Comparison of ENCODE assay signal across 8 cellular contexts in genomic region chr14:63544641-63545234, GRCh38. TPM values are rescaled to one million over a fixed set of nuclear protein-coding genes. Genes with fewer than 3 reads are reported as not detected.
DNase-seq lines count a peak whose midpoint lies in the region; ATAC-seq and TF ChIP-seq lines count a peak whose summit lies in the region.

No MANE protein-coding gene starts in this region.

- H2AFZ ChIP-seq in SK-N-SH (ENCODE audit: low read depth) (peak overlapping the region; percentile 94; the same call in 1 of the 2 replicates), fibroblast of lung (ENCODE audit: low read length) (no peak overlapping the region)

- H3K4me1 ChIP-seq in A673 (ENCODE audit: insufficient read depth, low read length, poor library complexity, severe bottlenecking) (peaks cover 6% of the 10 kb centered on the region), SK-N-SH (ENCODE audit: control insufficient read depth in 1 of 2, insufficient read depth in 2 of 2, low read depth in 1 of 2, low read length in 1 of 2) (peaks cover 0 to 2% of the 10 kb centered on the region in 2 experiments; a peak in 1 of 4 replicates), fibroblast of lung (ENCODE audit: control insufficient read depth, extremely low read depth, insufficient read depth, low read length) (no peaks in the 10 kb centered on the region), prostate gland (replicated peaks) (no peaks in the 10 kb centered on the region)

- H3K4me3 Mint-ChIP-seq in stimulated activated naive CD8-positive, alpha-beta T cell treated with anti-CD3 and anti-CD28 coated beads, Interleukin-15, amount 100 ng/mL, for 72 hours: peak overlapping the region; percentile 37 to 89

- no peak for TF ChIP-seq EP300 in SK-N-SH (IDR thresholded peaks at IDR 0.05; ENCODE audit: borderline replicate concordance in 1 of 2, low read depth in 1 of 2, low read length in 1 of 2)

- no peak overlapping the region for H3K27ac Mint-ChIP-seq in stimulated activated naive CD8-positive, alpha-beta T cell treated with anti-CD3 and anti-CD28 coated beads, Interleukin-15, amount 100 ng/mL, for 72 hours

- H3K4me2 ChIP-seq in SK-N-SH (peak overlapping the region; percentile 90), fibroblast of lung (ENCODE audit: extremely low read depth, insufficient read depth, low read length) (peak overlapping the region; percentile 55)

- no peaks in the 10 kb centered on the region for H3K9me3 ChIP-seq in A673 (ENCODE audit: low read depth, low read length, poor library complexity, severe bottlenecking)
- no peaks in the 10 kb centered on the region for H3K9me3 ChIP-seq in SK-N-SH
- no peaks in the 10 kb centered on the region for H3K9me3 ChIP-seq in fibroblast of lung (ENCODE audit: control insufficient read depth, insufficient read depth, low read depth, low read length)
- H3K9me3 ChIP-seq in prostate gland: no peaks in the 10 kb centered on the region

- H3K27ac ChIP-seq in A673 (ENCODE audit: low read depth, low read length, poor library complexity, severe bottlenecking) (no peak overlapping the region), SK-N-SH (ENCODE audit: low read depth in 2 of 2, low read length in 1 of 2) (no peak overlapping the region; a peak in 1 of 4 replicates), fibroblast of lung (ENCODE audit: insufficient read depth, low read length) (no peak overlapping the region), prostate gland (no peak overlapping the region)

- no peaks in the 10 kb centered on the region for H3K9me3 Mint-ChIP-seq in stimulated activated naive CD8-positive, alpha-beta T cell treated with anti-CD3 and anti-CD28 coated beads, Interleukin-15, amount 100 ng/mL, for 72 hours

- H3K27me3 Mint-ChIP-seq in stimulated activated naive CD8-positive, alpha-beta T cell treated with anti-CD3 and anti-CD28 coated beads, Interleukin-15, amount 100 ng/mL, for 72 hours: no peaks in the 10 kb centered on the region

- BruUV-seq in A673 (replicated peaks; lab: Mats Ljungman, UMichigan): no TSS peak

- POLR2A ChIA-PET in A673 (lab: Charles Lee; ENCODE audit: low non-redundant PET) (no interaction called here), SK-N-SH (lab: Yijun Ruan, JAX) (no interaction called here)

- no peak for ATAC-seq in stimulated activated naive CD8-positive, alpha-beta T cell treated with anti-CD3 and anti-CD28 coated beads, Interleukin-15, amount 100 ng/mL, for 72 hours
- ATAC-seq in GM21515 (IDR thresholded peaks at IDR 0.05; ENCODE audit: unreplicated experiment) (no peak), GM21447 (IDR thresholded peaks at IDR 0.05; ENCODE audit: unreplicated experiment) (no peak)

- H3K27me3 ChIP-seq in A673 (replicated peaks; ENCODE audit: insufficient read depth, low read depth, low read length, poor library complexity): no peaks in the 10 kb centered on the region
- H3K27me3 ChIP-seq in SK-N-SH (ENCODE audit: insufficient read depth): no peaks in the 10 kb centered on the region
- no peaks in the 10 kb centered on the region for H3K27me3 ChIP-seq in fibroblast of lung (ENCODE audit: control insufficient read depth, insufficient read depth, low read length)
- no peaks in the 10 kb centered on the region for H3K27me3 ChIP-seq in prostate gland (replicated peaks; ENCODE audit: insufficient read depth)

- TF ChIP-seq RAD21 in SK-N-SH (IDR thresholded peaks at IDR 0.05; ENCODE audit: low read length): peak; percentile 82

- peak; percentile 56 for TF ChIP-seq CTCF in A673 (conservative IDR thresholded peaks at IDR 0.05; ENCODE audit: low read depth, low read length)
- peak; percentile 39; the same call in 2 of the 3 replicates for TF ChIP-seq CTCF in GM12872 (IDR thresholded peaks at IDR 0.05; ENCODE audit: insufficient read depth, low read depth, low read length)
- TF ChIP-seq CTCF in SK-N-SH (IDR thresholded peaks at IDR 0.05): peak; percentile 63
- peak; percentile 67 to 78 for TF ChIP-seq CTCF in fibroblast of lung (conservative IDR thresholded peaks at IDR 0.05 in 1 of 2, IDR thresholded peaks at IDR 0.05 in 1 of 2; ENCODE audit: low read depth in 1 of 2, low read length in 2 of 2)
- peak in 1 of 4 experiments; percentile 24 for TF ChIP-seq CTCF in prostate gland (IDR thresholded peaks at IDR 0.05)

- no peak for TF ChIP-seq POLR2A in prostate gland (IDR thresholded peaks at IDR 0.05)

- no peaks in the 10 kb centered on the region for H3K9me2 ChIP-seq in SK-N-SH

- H3K4me3 ChIP-seq in A673 (ENCODE audit: low read depth, low read length, poor library complexity, severe bottlenecking) (peak overlapping the region; percentile 80), SK-N-SH (ENCODE audit: low read depth in 2 of 2, low read length in 1 of 2) (peak overlapping the region; percentile 89 to 93; a peak in 3 of 4 replicates), fibroblast of lung (replicated peaks in 1 of 4; ENCODE audit: control extremely low read depth in 1 of 4, insufficient read depth in 1 of 4, low read depth in 3 of 4, low read length in 4 of 4) (peak overlapping the region; percentile 79 to 98 (median 86)), prostate gland (no peak overlapping the region)

- 22% methylated on average over 4 of the region's 4 CpGs for WGBS in SK-N-SH (ENCODE audit: low lambda C conversion rate)
- 29% methylated on average over 4 of the region's 4 CpGs for WGBS in prostate gland

- peak; percentile 23 for DNase-seq in A673 (ENCODE audit: low spot score)
- peak; percentile 63 for DNase-seq in SK-N-SH
- peak; percentile 26 to 63 for DNase-seq in fibroblast of lung (ENCODE audit: low read depth in 2 of 2)
- DNase-seq in stimulated activated naive CD8-positive, alpha-beta T cell treated with anti-CD3 and anti-CD28 coated beads, Interleukin-15, amount 100 ng/mL, for 72 hours: no peak
- DNase-seq in prostate gland (ENCODE audit: low spot score): no peak

- H3F3A ChIP-seq in SK-N-SH (replicated peaks; ENCODE audit: insufficient read depth): peaks cover 13% of the 10 kb centered on the region

- H3K79me2 ChIP-seq in SK-N-SH (ENCODE audit: insufficient read depth) (peaks cover 41% of the 10 kb centered on the region), fibroblast of lung (ENCODE audit: control insufficient read depth, insufficient read depth, low read length) (peaks cover 28% of the 10 kb centered on the region)

- CTCF ChIA-PET in A673 (lab: Charles Lee) (interaction anchor here (0.7 kb wide), 1 partner anchor 51 kb away, joined by 4 read pairs; no protein-coding TSS in a partner anchor), SK-N-SH (lab: Yijun Ruan, JAX) (interaction anchor here (0.5 to 5.2 kb wide), 13 partner anchors 13 to 163 kb away, joined by 3 to 78 read pairs (median 4); partner anchors contain the start of gene WDR89)

- peaks cover 19% of the 10 kb centered on the region for H3K4me1 Mint-ChIP-seq in stimulated activated naive CD8-positive, alpha-beta T cell treated with anti-CD3 and anti-CD28 coated beads, Interleukin-15, amount 100 ng/mL, for 72 hours

- intact Hi-C loops in A673 (cut with micrococcal nuclease; ENCODE audit: unreplicated experiment): loop anchor here (5.0 kb wide), 2 partner anchors 157 to 753 kb away; no protein-coding TSS in a partner anchor
- intact Hi-C loops in prostate gland (cut with DNase I): loop anchor here (2.0 to 5.0 kb wide), 3 partner anchors 98 to 156 kb away; partner anchors contain the start of gene WDR89

- H3K9ac ChIP-seq in SK-N-SH (peak overlapping the region; percentile 87), fibroblast of lung (ENCODE audit: insufficient read depth, low read length) (no peak overlapping the region)

- H3K36me3 ChIP-seq in A673 (ENCODE audit: insufficient read depth, low read length, poor library complexity, severe bottlenecking) (peaks cover under 1% of the 10 kb centered on the region), SK-N-SH (replicated peaks in 1 of 2; ENCODE audit: control insufficient read depth in 1 of 2, insufficient read depth in 2 of 2, low read length in 1 of 2) (peaks cover 3 to 9% of the 10 kb centered on the region in 2 experiments), fibroblast of lung (ENCODE audit: control insufficient read depth, insufficient read depth, low read length) (no peaks in the 10 kb centered on the region), prostate gland (no peaks in the 10 kb centered on the region)

- peaks cover 23% of the 10 kb centered on the region for H4K20me1 ChIP-seq in SK-N-SH (ENCODE audit: insufficient read depth)
- no peaks in the 10 kb centered on the region for H4K20me1 ChIP-seq in fibroblast of lung (ENCODE audit: control insufficient read depth, extremely low read depth, insufficient read depth, low read length)

TF ChIP-seq in SK-N-SH, 30 proteins besides CTCF, POLR2A, EP300 and RAD21:
- peak; percentile 67 for TF ChIP-seq SMC3 (IDR thresholded peaks at IDR 0.05; ENCODE audit: low read depth, low read length)
- TF ChIP-seq CHD2 (IDR thresholded peaks at IDR 0.05; ENCODE audit: low read length, partially characterized antibody): no peak

RNA-seq across cellular contexts. Expression of gene PPP2R5E, which starts 1.6 kb away (rescaled TPM):
- 64.3 and 66.0 TPM in 2 replicates for total RNA-seq in A673 (2021)
- polyA plus RNA-seq in SK-N-SH (2012; rRNA removed): 4.0 and 4.4 TPM in 2 replicates
- polyA plus RNA-seq in SK-N-SH (2012; cell fraction: cytosol; rRNA removed): 10.4 and 12.2 TPM in 2 replicates
- 6.7 and 7.0 TPM in 2 replicates for polyA plus RNA-seq in SK-N-SH (2012; cell fraction: nucleus; rRNA removed)
- total RNA-seq in fibroblast of lung: 18.5 and 19.3 TPM in 2 replicates
- polyA plus RNA-seq in fibroblast of lung: 38.8 and 39.3 TPM in 2 replicates
- polyA plus RNA-seq in fibroblast of lung (2012): 25.9 and 28.3 TPM in 2 replicates
- polyA minus RNA-seq in fibroblast of lung (ENCODE audit: low replicate concordance): 2.8 and 5.0 TPM in 2 replicates
- total RNA-seq in prostate gland: 10 to 100 TPM; 23.5 to 30.0 TPM

Comparison
In these comparisons a context has a peak if more than half of its experiments do, and no peak if none do; other contexts are left out.
1. DNase-seq: peak in A673 (single experiment), SK-N-SH (single experiment) and fibroblast of lung (2 of 2); none in stimulated activated naive CD8-positive, alpha-beta T cell treated with anti-CD3 and anti-CD28 coated beads, Interleukin-15, amount 100 ng/mL, for 72 hours (0 of 2) and prostate gland (single experiment).
2. H3K4me3 ChIP-seq: peak in A673 (single experiment), SK-N-SH (2 of 2) and fibroblast of lung (4 of 4); none in prostate gland (0 of 2).